11 cellular contexts compared by ENCODE assay signal in the genomic region with DNA sequence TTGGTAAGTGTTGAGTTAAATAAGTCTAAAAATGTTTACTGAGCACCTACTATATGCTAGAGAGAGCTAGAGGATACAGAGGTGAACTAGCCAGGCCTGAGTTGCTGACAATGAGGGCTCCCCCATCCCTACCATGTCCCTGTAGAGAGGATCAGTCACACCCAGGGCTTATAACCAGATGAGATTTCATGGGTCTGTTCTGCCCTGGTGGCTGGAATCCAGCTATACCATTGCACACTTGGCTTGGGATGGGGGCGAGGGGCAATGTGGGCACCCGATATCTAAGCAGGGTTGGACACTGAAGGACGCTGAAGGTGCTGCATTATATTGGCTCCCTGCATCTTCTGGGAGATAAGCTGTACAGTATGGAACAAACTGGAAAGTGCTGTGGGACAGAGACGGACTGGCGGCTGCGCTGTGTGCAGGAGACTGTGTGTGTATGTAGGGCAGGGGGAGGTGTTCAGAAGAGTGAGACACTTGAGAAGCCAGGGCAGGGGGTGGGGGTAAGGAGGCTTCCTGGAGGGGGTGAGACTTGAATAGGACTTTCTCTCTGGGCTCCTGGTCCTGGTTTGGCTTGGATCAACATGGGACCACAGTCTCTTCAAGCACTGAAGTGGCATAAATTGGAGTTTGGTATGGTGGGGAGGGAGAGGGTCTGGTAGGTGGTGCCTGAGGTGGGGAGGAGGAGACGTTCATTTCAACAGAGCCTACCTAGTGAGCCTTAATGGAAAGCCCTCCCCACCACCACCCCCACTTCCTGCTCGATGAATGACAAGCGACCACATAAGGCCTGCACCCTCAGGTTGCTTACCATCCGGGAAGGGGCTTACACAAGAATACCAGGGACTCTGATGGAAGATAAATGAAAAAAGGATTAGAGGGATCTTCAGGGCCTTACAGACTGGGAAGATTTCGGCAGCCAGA. TPM values are rescaled to one million over a fixed set of nuclear protein-coding genes. Genes with fewer than 3 reads are reported as not detected.
DNase-seq lines count a peak whose midpoint lies in the region; ATAC-seq, FAIRE-seq and TF ChIP-seq lines count a peak whose summit lies in the region.
"Had no signal": no experiment of that assay in that cellular context is flagged by ENCODE, and none has a peak within 500 bp of the region (broad histone marks: within the 10 kb centered on the region; RNA-seq: fewer than 3 reads in every experiment).

No MANE protein-coding gene starts in this region.

- peak overlapping the region; percentile 85 for H3K4me2 ChIP-seq in DND-41 (ENCODE audit: insufficient read depth, low read length)
- no peak overlapping the region for H3K4me2 ChIP-seq in K562 (ENCODE audit: insufficient read depth, low read length)
- no peak overlapping the region for H3K4me2 ChIP-seq in mesendoderm (ENCODE audit: low read length)

- no peak overlapping the region for H3K4ac ChIP-seq in mesendoderm (ENCODE audit: low read depth, low read length)

- H3K27me3 Mint-ChIP-seq in osteocyte (ENCODE audit: unreplicated experiment) = no peaks in the 10 kb centered on the region

- TSS peak; percentile 75 for BruUV-seq in K562 (replicated peaks; lab: Mats Ljungman, UMichigan)

- no peaks in the 10 kb centered on the region for H3K9me3 Mint-ChIP-seq in osteocyte (ENCODE audit: unreplicated experiment)

- no peak overlapping the region for H2BK120ac ChIP-seq in mesendoderm (ENCODE audit: low read depth, low read length)

- H3K4me3 ChIP-seq in DND-41 (ENCODE audit: low read depth in 1 of 2, low read length in 2 of 2) (peak overlapping the region; percentile 69 to 96), Peyer's patch (peak overlapping the region in 3 of 4 donors; percentile 17 to 70 (median 69)), K562 (no peak overlapping the region), mesendoderm (ENCODE audit: low read length) (no peak overlapping the region)

- H3K27me3 ChIP-seq in DND-41 (ENCODE audit: insufficient read depth, low read length, poor library complexity) (no peaks in the 10 kb centered on the region), Peyer's patch (no peaks in the 10 kb centered on the region), K562 (ENCODE audit: control insufficient read depth in 2 of 2, insufficient read depth in 2 of 2, low read length in 2 of 2) (no peaks in the 10 kb centered on the region), mesendoderm (ENCODE audit: insufficient read depth, low read length, poor library complexity) (no peaks in the 10 kb centered on the region)

- H3K9me1 ChIP-seq in K562 (ENCODE audit: control insufficient read depth, insufficient read depth, low read length) = no peaks in the 10 kb centered on the region

- H3K56ac ChIP-seq in mesendoderm (ENCODE audit: low read length) = no peak overlapping the region

- in situ Hi-C loops in K562 (cut with MboI) = no loop called here

- intact Hi-C loops in K562 (cut with micrococcal nuclease) = loop anchor here (10.0 kb wide), 1 partner anchor 218 kb away; no protein-coding TSS in a partner anchor

- H3K79me2 ChIP-seq in DND-41 (ENCODE audit: insufficient read depth, low read length) (peaks cover 63% of the 10 kb centered on the region), K562 (ENCODE audit: control insufficient read depth, insufficient read depth, low read length) (no peaks in the 10 kb centered on the region), mesendoderm (ENCODE audit: control insufficient read depth, insufficient read depth, low read length) (no peaks in the 10 kb centered on the region)

- H3K36me3 ChIP-seq in DND-41 (ENCODE audit: insufficient read depth, low read length) (peaks cover 34% of the 10 kb centered on the region), Peyer's patch (no peaks in the 10 kb centered on the region), K562 (ENCODE audit: control insufficient read depth, insufficient read depth, low read length) (no peaks in the 10 kb centered on the region), mesendoderm (ENCODE audit: control insufficient read depth, insufficient read depth, low read length) (no peaks in the 10 kb centered on the region)
- H3K36me3 ChIP-seq: thoracic aorta had no signal

- H2AK5ac ChIP-seq in mesendoderm (ENCODE audit: low read length) = no peak overlapping the region

- H2BK5ac ChIP-seq in mesendoderm (ENCODE audit: low read length) = no peak overlapping the region

- DNase-seq in DND-41 = peak; percentile 77
- peak in 1 of 3 donors; percentile 51 for DNase-seq in Peyer's patch
- DNase-seq in K562 (ENCODE audit: extremely low read depth in 1 of 4, low spot score in 3 of 4) = peak in 2 of 4 experiments; percentile 2 to 3
- no peak for DNase-seq in osteocyte (ENCODE audit: extremely low spot score, unreplicated experiment)
- no peak for DNase-seq in GM19240 (ENCODE audit: insufficient read length, low spot score)
- DNase-seq in NCI-H2171 (lab: John Stamatoyannopoulos, UW) = no peak
- no peak for DNase-seq in mesendoderm
- no peak for DNase-seq in COR-L47 (lab: John Stamatoyannopoulos, UW)
- DNase-seq: PC-3 had no signal

- TF ChIP-seq CTCF in DND-41 (IDR thresholded peaks at IDR 0.05; ENCODE audit: borderline replicate concordance, extremely low read depth, low read length, poor library complexity, severe bottlenecking) (no peak), Peyer's patch (IDR thresholded peaks at IDR 0.05) (peak in 1 of 6 experiments; percentile 17), K562 (IDR thresholded peaks at IDR 0.05 in 2 of 3, conservative IDR thresholded peaks at IDR 0.05 in 1 of 3; ENCODE audit: insufficient read depth in 2 of 3, low read depth in 1 of 3, low read length in 3 of 3) (no peak), osteocyte (IDR thresholded peaks at IDR 0.05) (peak; percentile 23)

- no peak for TF ChIP-seq RAD21 in K562 (CRISPR knock-in tag; conservative IDR thresholded peaks at IDR 0.05 in 1 of 2, IDR thresholded peaks at IDR 0.05 in 1 of 2)

- no peak for TF ChIP-seq EP300 in K562 (IDR thresholded peaks at IDR 0.05; ENCODE audit: low read length)

- H3K9ac ChIP-seq in DND-41 (ENCODE audit: low read depth, low read length) (peak overlapping the region; percentile 82), K562 (ENCODE audit: insufficient read depth in 1 of 2, low read depth in 2 of 2, low read length in 2 of 2) (no peak overlapping the region), mesendoderm (ENCODE audit: low read length) (no peak overlapping the region)

- no peak overlapping the region for H3K23ac ChIP-seq in mesendoderm (ENCODE audit: low read length)

- H3K36me3 Mint-ChIP-seq in osteocyte (ENCODE audit: unreplicated experiment) = no peaks in the 10 kb centered on the region

- H3K27ac Mint-ChIP-seq in osteocyte (ENCODE audit: unreplicated experiment) = peak overlapping the region; percentile 61

- POLR2A ChIA-PET in K562 (lab: Yijun Ruan, JAX) = interaction anchor here (0.5 kb wide), 1 partner anchor 39 kb away, joined by 5 read pairs; no protein-coding TSS in a partner anchor

- no peak overlapping the region for H2BK15ac ChIP-seq in mesendoderm (replicated peaks; ENCODE audit: low read depth)

- no peak overlapping the region for H2AFZ ChIP-seq in DND-41 (ENCODE audit: low read depth, low read length)
- H2AFZ ChIP-seq in K562 (ENCODE audit: low read depth, low read length) = no peak overlapping the region

- H3K18ac ChIP-seq in mesendoderm (ENCODE audit: low read length) = no peak overlapping the region

- H4K5ac ChIP-seq in mesendoderm (ENCODE audit: low read length) = no peak overlapping the region

- ATAC-seq in DND-41 (ENCODE audit: insufficient read depth, low read depth) = peak; percentile 12
- no peak for ATAC-seq in K562
- ATAC-seq: PC-3 had no signal

- no peaks in the 10 kb centered on the region for H3K79me1 ChIP-seq in mesendoderm (ENCODE audit: low read length)

- H3K9me3 ChIP-seq in DND-41 (ENCODE audit: insufficient read depth, low read length, severe bottlenecking) = no peaks in the 10 kb centered on the region
- H3K9me3 ChIP-seq in Peyer's patch = no peaks in the 10 kb centered on the region
- H3K9me3 ChIP-seq in K562 (replicated peaks; ENCODE audit: control insufficient read depth, insufficient read depth, low read depth, low read length) = no peaks in the 10 kb centered on the region
- H3K9me3 ChIP-seq: thoracic aorta had no signal

- H3K4me1 ChIP-seq in DND-41 (ENCODE audit: insufficient read depth, low read length) = peaks cover 77% of the 10 kb centered on the region
- H3K4me1 ChIP-seq in Peyer's patch = peaks cover 0 to 54% (median 39%) of the 10 kb centered on the region in 4 donors
- H3K4me1 ChIP-seq in K562 (replicated peaks in 1 of 2; ENCODE audit: control insufficient read depth in 2 of 2, insufficient read depth in 2 of 2, low read length in 2 of 2) = peaks cover 28 to 42% of the 10 kb centered on the region in 2 experiments
- H3K4me1 ChIP-seq in mesendoderm (ENCODE audit: control insufficient read depth, low read depth, low read length) = peaks cover 3% of the 10 kb centered on the region

- CTCF ChIA-PET in K562 (lab: Yijun Ruan, JAX; ENCODE audit: low intra/inter-chr PET ratio) = no interaction called here

- H4K20me1 ChIP-seq in DND-41 (ENCODE audit: insufficient read depth, low read length) (peaks cover 30% of the 10 kb centered on the region), K562 (replicated peaks; ENCODE audit: control insufficient read depth, insufficient read depth, low read length) (no peaks in the 10 kb centered on the region)

- peak overlapping the region; percentile 95 for H3K27ac ChIP-seq in DND-41 (ENCODE audit: low read length)
- H3K27ac ChIP-seq in Peyer's patch = peak overlapping the region in 1 of 4 donors; percentile 83
- H3K27ac ChIP-seq in K562 (ENCODE audit: extremely low read depth, low read depth, low read length) = no peak overlapping the region
- H3K27ac ChIP-seq in mesendoderm (ENCODE audit: low read depth, low read length) = no peak overlapping the region
- H3K27ac ChIP-seq: thoracic aorta had no signal

- 65% methylated on average over 11 of the region's 11 CpGs for WGBS in K562 (ENCODE audit: insufficient coverage, low coverage, missing lambda C conversion rate)
- no CpG with 5 or more reads among the region's 11 CpGs for WGBS in mesendoderm (ENCODE audit: extremely low coverage, insufficient coverage, low lambda C conversion rate)

- H3K4me1 Mint-ChIP-seq in osteocyte (ENCODE audit: unreplicated experiment) = peaks cover 72% of the 10 kb centered on the region

- no peak for FAIRE-seq in K562 (lab: Jason Lieb, UNC)
- FAIRE-seq: G401.6 had no signal

- no peak overlapping the region for H3K4me3 Mint-ChIP-seq in osteocyte (ENCODE audit: unreplicated experiment)

- H4K8ac ChIP-seq in mesendoderm (ENCODE audit: low read depth, low read length) = no peak overlapping the region

- TF ChIP-seq POLR2A in Peyer's patch (IDR thresholded peaks at IDR 0.05) = no peak
- no peak for TF ChIP-seq POLR2A in K562 (conservative IDR thresholded peaks at IDR 0.05)

RNA-seq across cellular contexts. Expression of a gene that starts 1.8 kb away (rescaled TPM):
- total RNA-seq in Peyer's patch (100 to 1,000 TPM in 1 of 4 donors, 10 to 100 TPM in 3; 40.4 to 140 (median 78.4) TPM), K562 (2014; rRNA removed) (3.9 and 4.7 TPM in 2 replicates), K562 (2014; rRNA removed; fragmentation: Illumina TruSeq; extraction: Trizol) (1.3 and 2.0 TPM in 2 replicates), K562 (2015; rRNA removed; fragmentation: Illumina TruSeq; extraction: Trizol) (4.4 and 4.5 TPM in 2 replicates), K562 (2021) (8.2 and 9.4 TPM in 2 replicates), osteocyte (29.5 and 34.6 TPM in 2 replicates)
- total RNA-seq in K562 (2011; cell fraction: chromatin; rRNA removed; ENCODE audit: low replicate concordance) = 3.5 and 6.3 TPM in 2 replicates
- 5.3 and 8.8 TPM in 2 replicates for total RNA-seq in K562 (2011; cell fraction: nucleolus; rRNA removed)
- total RNA-seq in K562 (2011; cell fraction: nucleoplasm; rRNA removed) = 4.4 and 6.4 TPM in 2 replicates
- polyA plus RNA-seq in K562 (2011; rRNA removed) (2.8 and 5.9 TPM in 2 replicates), K562 (2014; fragmentation: Illumina TruSeq; extraction: Trizol) (3.0 and 3.7 TPM in 2 replicates), K562 (2014; fragmentation: Nextera tagmentation; extraction: Ambion mirVana) (under 1 TPM; 0.27 to 0.30 TPM), K562 (2014; rRNA removed) (4.6 and 5.8 TPM in 2 replicates)
- 5.3 and 7.6 TPM in 2 replicates for polyA plus RNA-seq in K562 (2011; cell fraction: cytosol; rRNA removed)
- polyA plus RNA-seq in K562 (2011; cell fraction: nucleus; rRNA removed) = 1.1 and 2.4 TPM in 2 replicates
- polyA plus RNA-seq in K562 (2012) = 9.2 and 23.4 TPM in 2 replicates
- 1.8 and 3.5 TPM in 2 replicates for polyA minus RNA-seq in K562 (2011; rRNA and poly(A)+ RNA removed)
- 2.4 and 4.0 TPM in 2 replicates for polyA minus RNA-seq in K562 (2011; cell fraction: cytosol; rRNA and poly(A)+ RNA removed)
- polyA minus RNA-seq in K562 (2011; cell fraction: nucleus; rRNA and poly(A)+ RNA removed) = 2.3 and 3.4 TPM in 2 replicates
- 0.81 TPM for polyA plus RNA-seq in mesendoderm (2013, experiment 1 of 2)
- polyA plus RNA-seq in mesendoderm (2013, experiment 2 of 2) = 0.91 TPM

Comparison
In these comparisons a context has a peak if more than half of its experiments do, and no peak if none do; other contexts are left out.
1. H3K4me3 ChIP-seq: peak in DND-41 (2 of 2) and Peyer's patch (3 of 4); none in K562 (single experiment) and mesendoderm (single experiment).